19 cellular contexts compared by ENCODE assay signal in genomic region chr6:79612457-79612856, GRCh38.
"Had no signal": no experiment of that assay in that cellular context is flagged by ENCODE, and none has a peak within 500 bp of the region (broad histone marks: within the 10 kb centered on the region; RNA-seq: fewer than 3 reads in every experiment).

No MANE protein-coding gene starts in this region.

- H3K4me3 ChIP-seq: SJSA1, SK-N-MC had no signal

- DNase-seq: KBM-7, NCI-H1092, NCI-H1105 treated with DMSO at 0.1 percent for 48 hours, NCI-H1417 treated with DMSO at 0.1 percent for 48 hours, NCI-H146, NCI-H1694 treated with DMSO at 0.1 percent for 48 hours, NCI-H1930, NCI-H2081, NCI-H2107, NCI-H2227 treated with DMSO at 0.1 percent for 48 hours, NCI-H524, NCI-H526 treated with DMSO at 0.1 percent for 48 hours, NCI-H748 treated with DMSO at 0.1 percent for 48 hours, Right ventricle myocardium superior, RPMI8226, SIG-M5, T-helper 1 cell had no signal

- H3K27me3 ChIP-seq: SJSA1 had no signal

- H3K9me3 ChIP-seq: SJSA1 had no signal

- H3K36me3 ChIP-seq: SJSA1 had no signal

- H3K27ac ChIP-seq: SJSA1, SK-N-MC had no signal
